8 cellular contexts compared by ENCODE assay signal in the genomic region with DNA sequence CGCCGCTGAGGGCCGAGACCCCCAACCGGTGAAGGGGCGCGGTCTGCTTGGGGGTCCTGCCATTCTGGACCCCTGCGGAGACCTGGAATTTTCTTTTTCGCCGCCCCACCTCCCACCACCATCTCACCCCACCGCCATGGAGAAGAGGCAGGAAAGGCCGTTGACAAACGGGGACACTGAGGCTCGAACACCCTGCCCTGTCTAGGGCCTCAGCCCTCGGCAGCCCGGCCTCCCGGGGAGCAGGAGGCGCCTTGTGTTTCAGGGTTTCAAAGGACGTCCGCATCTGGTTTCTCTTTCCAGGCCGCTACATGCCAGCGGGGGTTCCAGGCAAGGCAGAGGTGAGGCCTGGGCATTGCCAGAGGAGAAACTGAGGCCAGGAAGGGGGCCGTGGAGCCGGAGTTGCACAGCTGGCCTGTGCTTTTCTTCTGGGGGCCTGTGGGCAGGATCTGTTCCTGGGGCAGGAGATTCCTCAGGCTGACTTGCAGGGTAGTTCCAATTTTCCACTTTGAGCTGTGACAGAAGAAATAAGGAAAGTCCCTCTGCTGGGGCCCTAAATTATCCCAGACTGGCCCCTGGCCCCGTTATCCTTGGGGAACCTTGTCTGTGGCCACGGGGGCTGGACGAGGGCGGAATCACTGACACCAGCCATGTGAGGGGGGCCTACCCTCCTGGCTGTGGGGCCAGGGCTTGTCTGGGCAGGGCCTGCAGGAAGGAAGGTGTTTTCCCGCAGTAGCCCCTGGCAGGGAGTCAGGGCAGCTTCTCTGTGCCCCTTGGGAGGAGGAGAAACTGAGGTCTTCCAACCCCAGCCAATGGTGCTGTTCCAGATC. TPM values are rescaled to one million over a fixed set of nuclear protein-coding genes. Genes with fewer than 3 reads are reported as not detected.
A peak's percentile ranks its signal among the peaks of the same experiment; 100 is the strongest.
DNase-seq lines count a peak whose midpoint lies in the region; ATAC-seq and TF ChIP-seq lines count a peak whose summit lies in the region.

No MANE protein-coding gene starts in this region.

- peak overlapping the region; percentile 22 for H3K4me3 ChIP-seq in SJSA1
- peak overlapping the region; percentile 33 to 97 (median 62) for H3K4me3 ChIP-seq in esophagus squamous epithelium
- H3K4me3 ChIP-seq in neuron (ENCODE audit: low read length): peak overlapping the region; percentile 23
- no peak overlapping the region for H3K4me3 ChIP-seq in WERI-Rb-1 (ENCODE audit: low read depth, low read length)

- no peaks in the 10 kb centered on the region for H3K27me3 ChIP-seq in SJSA1 (replicated peaks)
- no peaks in the 10 kb centered on the region for H3K27me3 ChIP-seq in esophagus squamous epithelium
- no peaks in the 10 kb centered on the region for H3K27me3 ChIP-seq in neuron (ENCODE audit: insufficient read depth, low read length)
- H3K27me3 ChIP-seq in WERI-Rb-1 (ENCODE audit: insufficient read depth, low read depth, severe bottlenecking): no peaks in the 10 kb centered on the region

- H3K36me3 ChIP-seq in SJSA1: peaks cover 7% of the 10 kb centered on the region; the same call in 1 of the 2 replicates
- H3K36me3 ChIP-seq in esophagus squamous epithelium: no peaks in the 10 kb centered on the region
- H3K36me3 ChIP-seq in neuron (ENCODE audit: insufficient read depth, low read length): no peaks in the 10 kb centered on the region
- H3K36me3 ChIP-seq in WERI-Rb-1: no peaks in the 10 kb centered on the region

- H3K4me1 ChIP-seq in SJSA1 (replicated peaks): peaks cover 24% of the 10 kb centered on the region
- H3K4me1 ChIP-seq in esophagus squamous epithelium: peaks cover 49 to 89% (median 76%) of the 10 kb centered on the region in 3 donors
- H3K4me1 ChIP-seq in neuron (ENCODE audit: insufficient read depth, low read length): peaks cover 26% of the 10 kb centered on the region

- TF ChIP-seq CTCF in esophagus squamous epithelium (IDR thresholded peaks at IDR 0.05) (no peak), WERI-Rb-1 (IDR thresholded peaks at IDR 0.05; ENCODE audit: low read depth, low read length) (no peak)

- ATAC-seq in GM21825 (IDR thresholded peaks at IDR 0.05; ENCODE audit: unreplicated experiment): no peak

- DNase-seq in DMS 273 (lab: John Stamatoyannopoulos, UW; ENCODE audit: unreplicated experiment): peak; percentile 68
- DNase-seq in DMS 273 treated with DMSO at 0.1 percent for 48 hours (lab: John Stamatoyannopoulos, UW): no peak
- peak in 1 of 2 experiments; percentile 20 for DNase-seq in SJSA1 (ENCODE audit: low read depth in 1 of 2, low spot score in 2 of 2)
- no peak for DNase-seq in esophagus squamous epithelium (lab: John Stamatoyannopoulos, UW)
- no peak for DNase-seq in WERI-Rb-1
- DNase-seq in NCI-H1105 (lab: John Stamatoyannopoulos, UW): no peak

- WGBS in esophagus squamous epithelium, 2 donors: 0 to 3% methylated on average over 3 to 12 of the region's 28 CpGs

- H3K9me3 ChIP-seq in SJSA1 (replicated peaks): no peaks in the 10 kb centered on the region
- H3K9me3 ChIP-seq in esophagus squamous epithelium: no peaks in the 10 kb centered on the region
- H3K9me3 ChIP-seq in neuron (ENCODE audit: low read length): no peaks in the 10 kb centered on the region
- no peaks in the 10 kb centered on the region for H3K9me3 ChIP-seq in WERI-Rb-1 (ENCODE audit: severe bottlenecking)

- intact Hi-C loops in esophagus squamous epithelium (cut with DNase I): no loop called here

- no peak overlapping the region for H2AFZ ChIP-seq in neuron (ENCODE audit: low read depth, low read length)

- TF ChIP-seq POLR2A in esophagus squamous epithelium (IDR thresholded peaks at IDR 0.05): no peak

- no peak overlapping the region for H3K27ac ChIP-seq in SJSA1
- peak overlapping the region; percentile 79 to 96 (median 90) for H3K27ac ChIP-seq in esophagus squamous epithelium
- H3K27ac ChIP-seq in WERI-Rb-1: no peak overlapping the region

RNA-seq across cellular contexts. Expression of a gene that starts 0.9 kb away (rescaled TPM):
- 4.0 and 7.7 TPM in 2 replicates for total RNA-seq in SJSA1 (2014; rRNA removed; shearing (Covaris generic))
- 10 to 100 TPM; 14.1 to 17.5 (median 16.5) TPM for total RNA-seq in esophagus squamous epithelium

RNA-seq across cellular contexts. Expression of a gene that starts 44.0 kb away (rescaled TPM):
- 34.9 and 36.8 TPM in 2 replicates for total RNA-seq in SJSA1 (2014; rRNA removed; shearing (Covaris generic))
- total RNA-seq in esophagus squamous epithelium: 10 to 100 TPM; 27.8 to 45.3 (median 36.6) TPM

Comparison
In these comparisons a context has a peak if more than half of its experiments do, and no peak if none do; other contexts are left out.
1. H3K27ac ChIP-seq: peak in esophagus squamous epithelium (4 of 4); none in SJSA1 (single experiment) and WERI-Rb-1 (single experiment).